Comparison of ENCODE assay signal across 14 cellular contexts in the genomic region with DNA sequence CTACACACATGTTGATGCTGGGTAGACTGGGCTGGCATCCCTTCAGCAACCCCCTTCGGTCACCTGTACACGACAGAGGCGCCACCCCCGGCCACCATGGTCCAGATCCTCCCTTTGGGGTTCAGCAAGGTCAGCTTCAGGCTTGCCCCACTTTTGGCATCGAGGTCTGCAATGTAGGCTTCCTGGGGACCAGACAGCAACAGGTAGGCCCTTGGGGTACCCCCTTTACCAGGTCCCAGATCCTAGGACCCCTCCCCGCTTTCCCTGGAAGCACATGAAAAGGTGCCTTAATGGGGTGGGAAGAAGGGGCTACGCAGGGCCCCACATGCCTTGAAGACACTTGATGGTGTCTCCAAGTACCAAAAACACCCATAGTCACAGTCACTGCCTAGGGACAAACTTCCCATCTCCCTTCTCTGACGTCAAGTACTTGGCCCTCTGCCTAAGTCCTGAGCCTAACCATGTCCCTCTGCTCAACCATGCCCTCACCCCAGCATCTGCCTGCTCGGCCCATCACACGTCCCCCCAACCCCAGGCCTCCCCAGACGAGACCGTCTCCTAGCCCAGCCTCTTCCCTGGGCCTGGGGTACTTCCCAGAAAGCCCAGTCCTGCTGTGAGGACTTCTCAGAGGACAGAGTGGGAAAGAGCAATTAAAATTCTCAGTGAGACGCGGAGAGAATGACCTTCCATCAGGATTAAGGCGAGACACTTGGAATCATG. TPM values are rescaled to one million over a fixed set of nuclear protein-coding genes. Genes with fewer than 3 reads are reported as not detected.
DNase-seq lines count a peak whose midpoint lies in the region; ATAC-seq and TF ChIP-seq lines count a peak whose summit lies in the region.
"Had no signal": no experiment of that assay in that cellular context is flagged by ENCODE, and none has a peak within 500 bp of the region (broad histone marks: within the 10 kb centered on the region; RNA-seq: fewer than 3 reads in every experiment).

No MANE protein-coding gene starts in this region.

- H3K36me3 Mint-ChIP-seq in activated T-helper 1 cell treated with anti-CD3 and anti-CD28 coated beads, Interleukin-12 subunit alpha, Interleukin-12 subunit beta, Interleukin-2, Interleukin-4 antibody, amounts not matched to agents 30 ng/mL and 10 ng/mL and 1 ng/mL, durations not matched to agents 14 hours and 24 hours and 36 hours (ENCODE audit: low read depth) = peaks cover 55% of the 10 kb centered on the region
- no peaks in the 10 kb centered on the region for H3K36me3 Mint-ChIP-seq in glutamatergic neuron (ENCODE audit: unreplicated experiment)

- no peak overlapping the region for H3K4me3 Mint-ChIP-seq in activated T-helper 1 cell treated with anti-CD3 and anti-CD28 coated beads, Interleukin-12 subunit alpha, Interleukin-12 subunit beta, Interleukin-2, Interleukin-4 antibody, amounts not matched to agents 30 ng/mL and 10 ng/mL and 1 ng/mL, durations not matched to agents 14 hours and 24 hours and 36 hours
- no peak overlapping the region for H3K4me3 Mint-ChIP-seq in glutamatergic neuron (ENCODE audit: unreplicated experiment)
- H3K4me3 Mint-ChIP-seq: activated naive CD8-positive, alpha-beta T cell treated with anti-CD3 and anti-CD28 coated beads for 36 hours; T-helper 1 cell treated with Interleukin-12 subunit alpha and Interleukin-12 subunit beta and Interleukin-4 antibody, amounts not matched to agents 30 μg/mL and 1 μg/mL, for 36 hours had no signal

- no peak for TF ChIP-seq POLR2A in thyroid gland (IDR thresholded peaks at IDR 0.05)

- no peak for ATAC-seq in HG03520 (IDR thresholded peaks at IDR 0.05; ENCODE audit: unreplicated experiment)

- 78 to 86% methylated on average over 9 to 15 of the region's 15 CpGs for whole genome bisulfite sequencing in thyroid gland, 2 donors

- intact Hi-C loops in activated T-helper 1 cell treated with anti-CD3 and anti-CD28 coated beads, Interleukin-12 subunit alpha, Interleukin-12 subunit beta, Interleukin-2, Interleukin-4 antibody, amounts not matched to agents 30 ng/mL and 10 ng/mL and 1 ng/mL, durations not matched to agents 14 hours and 24 hours and 36 hours (cut with micrococcal nuclease) = no loop called here
- intact Hi-C loops in thyroid gland (cut with DNase I) = no loop called here

- H3K4me1 Mint-ChIP-seq in activated T-helper 1 cell treated with anti-CD3 and anti-CD28 coated beads, Interleukin-12 subunit alpha, Interleukin-12 subunit beta, Interleukin-2, Interleukin-4 antibody, amounts not matched to agents 30 ng/mL and 10 ng/mL and 1 ng/mL, durations not matched to agents 14 hours and 24 hours and 36 hours (ENCODE audit: low read depth) = no peaks in the 10 kb centered on the region
- peaks cover 14% of the 10 kb centered on the region for H3K4me1 Mint-ChIP-seq in glutamatergic neuron (ENCODE audit: low read depth, unreplicated experiment)
- H3K4me1 Mint-ChIP-seq: activated naive CD8-positive, alpha-beta T cell treated with anti-CD3 and anti-CD28 coated beads for 36 hours had no signal

- H3K27me3 ChIP-seq in thyroid gland (no peaks in the 10 kb centered on the region), SJCRH30 (no peaks in the 10 kb centered on the region)

- no peaks in the 10 kb centered on the region for H3K9me3 Mint-ChIP-seq in activated T-helper 1 cell treated with anti-CD3 and anti-CD28 coated beads, Interleukin-12 subunit alpha, Interleukin-12 subunit beta, Interleukin-2, Interleukin-4 antibody, amounts not matched to agents 30 ng/mL and 10 ng/mL and 1 ng/mL, durations not matched to agents 14 hours and 24 hours and 36 hours
- H3K9me3 Mint-ChIP-seq in glutamatergic neuron (ENCODE audit: unreplicated experiment) = peaks cover 16% of the 10 kb centered on the region
- H3K9me3 Mint-ChIP-seq: activated naive CD8-positive, alpha-beta T cell treated with anti-CD3 and anti-CD28 coated beads for 36 hours; T-helper 1 cell treated with Interleukin-12 subunit alpha and Interleukin-12 subunit beta and Interleukin-4 antibody, amounts not matched to agents 30 μg/mL and 1 μg/mL, for 36 hours had no signal

- H3K27ac Mint-ChIP-seq in activated T-helper 1 cell treated with anti-CD3 and anti-CD28 coated beads, Interleukin-12 subunit alpha, Interleukin-12 subunit beta, Interleukin-2, Interleukin-4 antibody, amounts not matched to agents 30 ng/mL and 10 ng/mL and 1 ng/mL, durations not matched to agents 14 hours and 24 hours and 36 hours = peak overlapping the region; percentile 16
- H3K27ac Mint-ChIP-seq in glutamatergic neuron (ENCODE audit: unreplicated experiment) = peak overlapping the region; percentile 66
- H3K27ac Mint-ChIP-seq: activated naive CD8-positive, alpha-beta T cell treated with anti-CD3 and anti-CD28 coated beads for 36 hours; T-helper 1 cell treated with Interleukin-12 subunit alpha and Interleukin-12 subunit beta and Interleukin-4 antibody, amounts not matched to agents 30 μg/mL and 1 μg/mL, for 36 hours had no signal

- no peak overlapping the region for H3K4me3 ChIP-seq in thyroid gland (replicated peaks in 1 of 3)
- no peak overlapping the region for H3K4me3 ChIP-seq in SJCRH30

- H3K36me3 ChIP-seq in thyroid gland = peaks cover 64 to 65% of the 10 kb centered on the region in 2 donors
- H3K36me3 ChIP-seq in SJCRH30 = peaks cover 84% of the 10 kb centered on the region

- TF ChIP-seq CTCF in glutamatergic neuron (IDR thresholded peaks at IDR 0.05; ENCODE audit: partially characterized antibody, unreplicated experiment) = no peak
- no peak for TF ChIP-seq CTCF in thyroid gland (IDR thresholded peaks at IDR 0.05)

- DNase-seq in NCI-H82 (lab: John Stamatoyannopoulos, UW) (peak; percentile 62), NCI-H82 treated with DMSO at 0.1 percent for 48 hours (lab: John Stamatoyannopoulos, UW; ENCODE audit: unreplicated experiment) (no peak), glutamatergic neuron (no peak), thyroid gland (peak; percentile 12 to 14), KBM-7 (no peak), SJCRH30 (no peak)
- no peak for DNase-seq in activated T-helper 1 cell treated with anti-CD3 and anti-CD28 coated beads, Interleukin-12 subunit alpha, Interleukin-12 subunit beta, Interleukin-2, Interleukin-4 antibody, amounts not matched to agents 30 ng/mL and 10 ng/mL and 1 ng/mL, durations not matched to agents 14 hours and 24 hours and 36 hours (ENCODE audit: low spot score)
- DNase-seq: activated CD8-positive, alpha-beta memory T cell treated with anti-CD3 and anti-CD28 coated beads, Interleukin-2, amount 50 U/mL, for 48 hours; activated naive CD8-positive, alpha-beta T cell treated with anti-CD3 and anti-CD28 coated beads for 36 hours; midbrain; NCI-H510A; RPMI8226 had no signal

- H3K27ac ChIP-seq in thyroid gland (peak overlapping the region in 1 of 3 donors; percentile 28), SJCRH30 (no peak overlapping the region)

- no peaks in the 10 kb centered on the region for H3K27me3 Mint-ChIP-seq in activated T-helper 1 cell treated with anti-CD3 and anti-CD28 coated beads, Interleukin-12 subunit alpha, Interleukin-12 subunit beta, Interleukin-2, Interleukin-4 antibody, amounts not matched to agents 30 ng/mL and 10 ng/mL and 1 ng/mL, durations not matched to agents 14 hours and 24 hours and 36 hours (ENCODE audit: insufficient read depth)
- H3K27me3 Mint-ChIP-seq in glutamatergic neuron (ENCODE audit: unreplicated experiment) = peaks cover 10% of the 10 kb centered on the region
- H3K27me3 Mint-ChIP-seq: activated naive CD8-positive, alpha-beta T cell treated with anti-CD3 and anti-CD28 coated beads for 36 hours had no signal

- H3K4me1 ChIP-seq in thyroid gland (peaks cover 0 to 16% of the 10 kb centered on the region in 2 donors), SJCRH30 (no peaks in the 10 kb centered on the region)

- in situ Hi-C loops in KBM-7 (cut with MboI; ENCODE audit: low pct_unique_long_range_greater_than_20kb, low sequenced_read_pairs) = no loop called here

- H3K9me3 ChIP-seq in thyroid gland = no peaks in the 10 kb centered on the region
- no peaks in the 10 kb centered on the region for H3K9me3 ChIP-seq in SJCRH30 (replicated peaks)

RNA-seq across cellular contexts. Expression of a gene that starts 12.1 kb away (rescaled TPM):
- total RNA-seq in activated T-helper 1 cell treated with anti-CD3 and anti-CD28 coated beads, Interleukin-12 subunit alpha, Interleukin-12 subunit beta, Interleukin-2, Interleukin-4 antibody, amounts not matched to agents 30 ng/mL and 10 ng/mL and 1 ng/mL, durations not matched to agents 14 hours and 24 hours and 36 hours = 200 and 211 TPM in 2 replicates
- 625 TPM for total RNA-seq in glutamatergic neuron (ENCODE audit: unreplicated experiment)
- 10 to 100 TPM; 62.6 to 85.2 (median 78.8) TPM for total RNA-seq in thyroid gland
- total RNA-seq in SJCRH30 (2014; rRNA removed; shearing (Covaris generic)) = 137 and 141 TPM in 2 replicates

RNA-seq across cellular contexts. Expression of a gene that starts 23.8 kb away (rescaled TPM):
- total RNA-seq in activated T-helper 1 cell treated with anti-CD3 and anti-CD28 coated beads, Interleukin-12 subunit alpha, Interleukin-12 subunit beta, Interleukin-2, Interleukin-4 antibody, amounts not matched to agents 30 ng/mL and 10 ng/mL and 1 ng/mL, durations not matched to agents 14 hours and 24 hours and 36 hours = 0.39 and 0.73 TPM in 2 replicates
- 3.4 TPM for total RNA-seq in glutamatergic neuron (ENCODE audit: unreplicated experiment)
- total RNA-seq in thyroid gland = 1 to 10 TPM; 3.0 to 8.2 (median 3.8) TPM
- 0.15 and 0.24 TPM in 2 replicates for total RNA-seq in SJCRH30 (2014; rRNA removed; shearing (Covaris generic))

RNA-seq across cellular contexts. Expression of a gene that starts 41.4 kb away (rescaled TPM):
- total RNA-seq in activated T-helper 1 cell treated with anti-CD3 and anti-CD28 coated beads, Interleukin-12 subunit alpha, Interleukin-12 subunit beta, Interleukin-2, Interleukin-4 antibody, amounts not matched to agents 30 ng/mL and 10 ng/mL and 1 ng/mL, durations not matched to agents 14 hours and 24 hours and 36 hours = 20.0 and 21.7 TPM in 2 replicates
- total RNA-seq in glutamatergic neuron (ENCODE audit: unreplicated experiment) (17.4 TPM), thyroid gland (10 to 100 TPM; 46.0 to 60.7 (median 46.9) TPM)
- total RNA-seq in SJCRH30 (2014; rRNA removed; shearing (Covaris generic)) = 22.4 and 23.8 TPM in 2 replicates

RNA-seq across cellular contexts. Expression of a gene that starts 60.0 kb away (rescaled TPM):
- 89.1 and 89.8 TPM in 2 replicates for total RNA-seq in activated T-helper 1 cell treated with anti-CD3 and anti-CD28 coated beads, Interleukin-12 subunit alpha, Interleukin-12 subunit beta, Interleukin-2, Interleukin-4 antibody, amounts not matched to agents 30 ng/mL and 10 ng/mL and 1 ng/mL, durations not matched to agents 14 hours and 24 hours and 36 hours
- total RNA-seq in glutamatergic neuron (ENCODE audit: unreplicated experiment) = 51.5 TPM
- 10 to 100 TPM; 41.8 to 65.2 (median 53.8) TPM for total RNA-seq in thyroid gland
- 101 and 105 TPM in 2 replicates for total RNA-seq in SJCRH30 (2014; rRNA removed; shearing (Covaris generic))

Comparison
In these comparisons a context has a peak if more than half of its experiments do, and no peak if none do; other contexts are left out.
1. DNase-seq: peak in NCI-H82 (single experiment) and thyroid gland (2 of 2); none in NCI-H82 treated with DMSO at 0.1 percent for 48 hours (single experiment), activated T-helper 1 cell treated with anti-CD3 and anti-CD28 coated beads, Interleukin-12 subunit alpha, Interleukin-12 subunit beta, Interleukin-2, Interleukin-4 antibody, amounts not matched to agents 30 ng/mL and 10 ng/mL and 1 ng/mL, durations not matched to agents 14 hours and 24 hours and 36 hours (single experiment), glutamatergic neuron (single experiment), KBM-7 (single experiment) and SJCRH30 (0 of 2).